Comparison of ENCODE assay signal across 20 cellular contexts in the genomic region with DNA sequence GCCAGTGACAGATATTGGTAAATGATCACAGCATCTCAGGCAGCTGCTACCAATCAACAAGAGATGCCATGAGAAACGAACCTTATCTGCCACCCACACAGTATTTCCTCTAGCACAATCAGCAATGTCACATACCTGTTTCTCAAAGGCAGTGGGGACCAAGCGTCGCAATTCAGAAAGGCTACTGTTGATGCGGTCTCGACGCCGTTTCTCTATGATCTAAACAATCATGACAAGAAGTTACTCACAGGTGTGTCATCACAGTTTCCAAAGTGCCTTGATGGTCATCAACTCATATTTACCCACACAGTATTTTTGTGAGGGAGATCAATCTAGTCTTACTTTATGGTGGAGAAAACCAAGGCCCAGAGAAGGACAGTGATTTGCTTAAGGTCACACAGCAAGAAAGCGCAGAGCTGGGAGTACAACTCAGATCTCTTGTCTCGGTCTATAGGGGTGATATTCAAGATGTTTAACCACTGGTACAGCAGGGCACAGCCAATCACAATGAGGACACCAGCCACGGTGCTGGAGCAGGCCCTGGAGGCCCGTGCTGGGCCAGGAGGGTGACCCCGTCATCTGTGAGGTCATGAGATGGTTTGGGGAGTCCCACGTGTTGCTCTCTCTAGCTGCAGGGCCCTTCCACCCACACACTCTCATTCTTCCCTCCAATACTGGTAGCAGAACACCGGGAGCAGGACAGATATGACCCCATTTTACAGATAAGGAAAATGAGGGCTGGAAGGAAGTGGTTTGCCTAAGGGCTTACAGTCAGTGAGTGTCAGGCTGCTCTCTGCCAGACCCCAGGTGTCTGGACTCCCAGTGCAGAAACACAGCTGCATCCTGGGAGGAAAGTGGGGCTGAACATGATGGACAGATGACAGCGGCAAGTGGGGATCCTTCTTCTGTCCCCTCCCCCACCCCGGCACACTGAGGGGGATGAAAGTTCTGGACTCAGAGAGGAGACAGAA. TPM values are rescaled to one million over a fixed set of nuclear protein-coding genes. Genes with fewer than 3 reads are reported as not detected.
DNase-seq lines count a peak whose midpoint lies in the region; ATAC-seq and TF ChIP-seq lines count a peak whose summit lies in the region.
"Had no signal": no experiment of that assay in that cellular context is flagged by ENCODE, and none has a peak within 500 bp of the region (broad histone marks: within the 10 kb centered on the region; RNA-seq: fewer than 3 reads in every experiment).

No MANE protein-coding gene starts in this region.

- no peak for TF ChIP-seq CTCF in left ventricle myocardium inferior (IDR thresholded peaks at IDR 0.05; ENCODE audit: borderline replicate concordance)
- no peak for TF ChIP-seq CTCF in epithelial cell of esophagus (IDR thresholded peaks at IDR 0.05; ENCODE audit: insufficient read depth, low read depth, low read length, missing control alignments)
- TF ChIP-seq CTCF in thoracic aorta (IDR thresholded peaks at IDR 0.05): no peak

- DNase-seq in left ventricle myocardium inferior (no peak), left cardiac atrium (no peak), RKO (ENCODE audit: low spot score) (peak; percentile 35), epithelial cell of esophagus (ENCODE audit: low read depth) (peak; percentile 40), thoracic aorta (ENCODE audit: low spot score) (no peak), iPS-NIHi7 (ENCODE audit: extremely low spot score) (no peak), NCI-H226 (no peak)
- DNase-seq: activated CD4-positive, alpha-beta T cell treated with anti-CD3 and anti-CD28 coated beads, Interleukin-2, amount 50 U/mL, for 4 hours; activated gamma-delta T cell treated with Interleukin-2 at 50 U/mL for 16 hours; gastrocnemius medialis; naive thymus-derived CD8-positive, alpha-beta T cell; NCI-H146; NCI-H446 treated with DMSO at 0.1 percent for 48 hours; psoas muscle; T1000; testis had no signal

- ATAC-seq in left cardiac atrium: no peak
- ATAC-seq in thoracic aorta (ENCODE audit: insufficient number of reproducible peaks, low FRiP score, low read depth): no peak
- ATAC-seq in GM18502 (IDR thresholded peaks at IDR 0.05; ENCODE audit: poor library complexity, unreplicated experiment): no peak
- ATAC-seq: naive thymus-derived CD8-positive, alpha-beta T cell had no signal

- peaks cover 36% of the 10 kb centered on the region for H3K36me3 ChIP-seq in left ventricle myocardium inferior
- peaks cover 43% of the 10 kb centered on the region for H3K36me3 ChIP-seq in thoracic aorta
- H3K36me3 ChIP-seq: gastrocnemius medialis had no signal

- H3K27me3 ChIP-seq in left ventricle myocardium inferior (ENCODE audit: low read depth): peaks cover 35% of the 10 kb centered on the region
- H3K27me3 ChIP-seq in thoracic aorta (replicated peaks; ENCODE audit: insufficient read depth): no peaks in the 10 kb centered on the region
- H3K27me3 ChIP-seq: gastrocnemius medialis, testis had no signal

- peak overlapping the region; percentile 90 for H3K27ac ChIP-seq in left ventricle myocardium inferior (replicated peaks)
- H3K27ac ChIP-seq in thoracic aorta: peak overlapping the region; percentile 68 to 90
- H3K27ac ChIP-seq: epithelial cell of prostate, psoas muscle had no signal

- intact Hi-C loops in left ventricle myocardium inferior (cut with micrococcal nuclease): no loop called here
- intact Hi-C loops in left cardiac atrium (cut with DNase I): no loop called here

- H3K4me1 ChIP-seq in left ventricle myocardium inferior (peaks cover 63% of the 10 kb centered on the region), thoracic aorta (ENCODE audit: control insufficient read depth in 1 of 2, low read depth in 2 of 2) (peaks cover 12 to 78% of the 10 kb centered on the region in 2 donors)

- H3K9me3 ChIP-seq in left ventricle myocardium inferior (replicated peaks): no peaks in the 10 kb centered on the region
- H3K9me3 ChIP-seq in thoracic aorta: no peaks in the 10 kb centered on the region
- H3K9me3 ChIP-seq: gastrocnemius medialis, psoas muscle, testis had no signal

- H3K4me3 ChIP-seq in left ventricle myocardium inferior: peak overlapping the region; percentile 76
- H3K4me3 ChIP-seq in epithelial cell of esophagus (ENCODE audit: low read length): no peak overlapping the region
- H3K4me3 ChIP-seq in thoracic aorta: peak overlapping the region; percentile 67

RNA-seq across cellular contexts. Expression of a gene that starts 7.8 kb away (rescaled TPM):
- total RNA-seq in left ventricle myocardium inferior (21.2 TPM), left cardiac atrium (10 to 100 TPM; 19.1 to 40.0 TPM), thoracic aorta (10 to 100 TPM; 45.6 to 91.2 TPM)
- total RNA-seq: H4 had no signal

RNA-seq across cellular contexts. Expression of a gene that starts 40.3 kb away (rescaled TPM):
- total RNA-seq in left ventricle myocardium inferior (26.8 TPM), left cardiac atrium (10 to 100 TPM; 10.6 to 22.8 TPM), thoracic aorta (1 to 10 TPM in 1 of 2 donors, not detected in 1; 2.8 TPM)
- total RNA-seq: lung had no signal

RNA-seq across cellular contexts. Expression of a gene that starts 55.1 kb away (rescaled TPM):
- 210 TPM for total RNA-seq in left ventricle myocardium inferior
- 100 to 1,000 TPM; 206 to 343 TPM for total RNA-seq in left cardiac atrium
- total RNA-seq in thoracic aorta: 100 to 1,000 TPM in 1 of 2 donors, 10 to 100 TPM in 1; 85.2 to 171 TPM

RNA-seq across cellular contexts. Expression of a gene that starts 59.6 kb away (rescaled TPM):
- total RNA-seq in left ventricle myocardium inferior (0.88 TPM), left cardiac atrium (1 to 10 TPM in 1 of 2 donors, under 1 TPM in 1; 0.58 to 2.6 TPM), thoracic aorta (under 1 TPM in 1 of 2 donors, not detected in 1; 0.35 TPM)

Comparison
In these comparisons a context has a peak if more than half of its experiments do, and no peak if none do; other contexts are left out.
1. DNase-seq: peak in RKO (single experiment) and epithelial cell of esophagus (single experiment); none in left ventricle myocardium inferior (single experiment), left cardiac atrium (single experiment), thoracic aorta (single experiment), iPS-NIHi7 (single experiment) and NCI-H226 (single experiment).